Comparison of ENCODE assay signal across 11 cellular contexts in the genomic region with DNA sequence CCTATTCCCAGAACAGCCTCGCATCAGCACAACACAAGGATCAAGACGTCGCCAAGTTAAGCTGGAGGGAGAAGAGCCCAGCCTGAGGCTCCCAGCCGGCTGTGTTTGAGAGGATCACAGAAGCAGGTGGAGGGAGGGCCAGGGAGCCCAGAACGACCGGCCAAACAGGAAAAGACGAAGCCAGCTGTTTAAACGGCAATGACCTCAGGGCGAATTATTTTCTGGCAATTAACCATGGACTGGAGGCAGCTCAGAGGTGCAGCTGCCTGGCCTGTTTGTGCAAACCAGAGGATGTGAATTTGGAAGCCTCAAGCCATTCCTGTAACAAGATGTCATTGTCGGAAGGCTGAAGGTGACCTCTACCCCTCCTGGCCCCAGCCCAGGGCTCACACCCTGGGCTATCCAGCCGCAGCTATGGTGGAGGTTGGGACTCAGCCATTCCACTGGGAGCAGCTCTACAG.
A peak's percentile ranks its signal among the peaks of the same experiment; 100 is the strongest.
DNase-seq lines count a peak whose midpoint lies in the region; ATAC-seq and TF ChIP-seq lines count a peak whose summit lies in the region.
"Had no signal": no experiment of that assay in that cellular context is flagged by ENCODE, and none has a peak within 500 bp of the region (broad histone marks: within the 10 kb centered on the region; RNA-seq: fewer than 3 reads in every experiment).

No MANE protein-coding gene starts in this region.

- H3K36me3 ChIP-seq in SJCRH30 (no peaks in the 10 kb centered on the region), uterus (no peaks in the 10 kb centered on the region)
- H3K36me3 ChIP-seq: spleen, suprapubic skin had no signal

- no peaks in the 10 kb centered on the region for H3K9me3 ChIP-seq in SJCRH30 (replicated peaks)
- H3K9me3 ChIP-seq in uterus, result no peaks in the 10 kb centered on the region
- H3K9me3 ChIP-seq: A549, spleen, suprapubic skin had no signal

- no peak for TF ChIP-seq POLR2A in uterus (IDR thresholded peaks at IDR 0.05)

- ATAC-seq in HG03097 (IDR thresholded peaks at IDR 0.05; ENCODE audit: low FRiP score, unreplicated experiment), result no peak
- ATAC-seq: A549 had no signal

- H3K4me3 ChIP-seq in SJCRH30 (no peak overlapping the region), uterus (no peak overlapping the region)
- H3K4me3 ChIP-seq: A549, spleen, suprapubic skin had no signal

- intact Hi-C loops in uterus (cut with DNase I; ENCODE audit: low total_unique reads), result no loop called here

- H3K27me3 ChIP-seq in SJCRH30, result no peaks in the 10 kb centered on the region
- no peaks in the 10 kb centered on the region for H3K27me3 ChIP-seq in uterus

- peaks cover 30% of the 10 kb centered on the region for H3K4me1 ChIP-seq in SJCRH30
- no peaks in the 10 kb centered on the region for H3K4me1 ChIP-seq in uterus
- H3K4me1 ChIP-seq: A549 had no signal

- H3K27ac ChIP-seq in SJCRH30 (peak overlapping the region; percentile 72), uterus (no peak overlapping the region)
- H3K27ac ChIP-seq: A549, spleen, suprapubic skin had no signal

- TF ChIP-seq CTCF in uterus (IDR thresholded peaks at IDR 0.05), result no peak

- DNase-seq in SIG-M5 treated with dmso at 0.1 percent for 504 hours (lab: John Stamatoyannopoulos, UW; ENCODE audit: unreplicated experiment) (peak; percentile 46), SIG-M5 (lab: John Stamatoyannopoulos, UW) (no peak), SJCRH30 (peak; percentile 96 to 99), islet precursor cell (peak; percentile 98), uterus (peak; percentile 72 to 77), OCI-M1 (lab: John Stamatoyannopoulos, UW) (no peak), COLO829 (ENCODE audit: low spot score) (no peak)
- DNase-seq: spleen had no signal

Comparison
In these comparisons a context has a peak if more than half of its experiments do, and no peak if none do; other contexts are left out.
1. DNase-seq: peak in SIG-M5 treated with dmso at 0.1 percent for 504 hours (single experiment), SJCRH30 (2 of 2), islet precursor cell (single experiment) and uterus (2 of 2); none in SIG-M5 (single experiment), OCI-M1 (single experiment) and COLO829 (single experiment).